ENCODE assay signal across 14 cellular contexts in genomic region chr2:53964237-53964952, GRCh38. TPM values are rescaled to one million over a fixed set of nuclear protein-coding genes. Genes with fewer than 3 reads are reported as not detected.
DNase-seq lines count a peak whose midpoint lies in the region; ATAC-seq, FAIRE-seq and TF ChIP-seq lines count a peak whose summit lies in the region.
"Had no signal": no experiment of that assay in that cellular context is flagged by ENCODE, and none has a peak within 500 bp of the region (broad histone marks: within the 10 kb centered on the region; RNA-seq: fewer than 3 reads in every experiment).

No MANE protein-coding gene starts in this region.

- no peaks in the 10 kb centered on the region for H3K27me3 ChIP-seq in endothelial cell of umbilical vein (ENCODE audit: control insufficient read depth in 2 of 2, insufficient read depth in 2 of 2, low read length in 2 of 2)
- H3K27me3 ChIP-seq: BE2C had no signal

- no peak for FAIRE-seq in endothelial cell of umbilical vein (lab: Jason Lieb, UNC)
- FAIRE-seq: GM19239 had no signal

- dilution Hi-C loops in endothelial cell of umbilical vein (cut with MboI; ENCODE audit: extremely low pct_ligation_motif_present, low sequenced_read_pairs): no loop called here

- POLR2A ChIA-PET in endothelial cell of umbilical vein (lab: Charles Lee): no interaction called here

- no TSS peak for BruUV-seq in endothelial cell of umbilical vein (replicated peaks; lab: Mats Ljungman, UMichigan)

- peaks cover 0 to 2% of the 10 kb centered on the region in 2 experiments for H3K36me3 ChIP-seq in endothelial cell of umbilical vein (ENCODE audit: control insufficient read depth in 2 of 2, extremely low read depth in 1 of 2, insufficient read depth in 2 of 2, low read length in 2 of 2)
- H3K36me3 ChIP-seq: BE2C had no signal

- H2AFZ ChIP-seq in endothelial cell of umbilical vein (ENCODE audit: low read depth, low read length): no peak overlapping the region

- CTCF ChIA-PET in endothelial cell of umbilical vein (lab: Charles Lee): no interaction called here

- peaks cover 1 to 10% of the 10 kb centered on the region in 2 donors for H3K36me3 Mint-ChIP-seq in activated naive CD4-positive, alpha-beta T cell treated with anti-CD3 and anti-CD28 coated beads, Interleukin-2, amount 50 U/mL, for 72 hours

- H4K20me1 ChIP-seq in endothelial cell of umbilical vein (replicated peaks; ENCODE audit: control insufficient read depth, extremely low read depth, insufficient read depth, low read length): no peaks in the 10 kb centered on the region

- H3K9me3 ChIP-seq in endothelial cell of umbilical vein (replicated peaks; ENCODE audit: control insufficient read depth, insufficient read depth, low read length): no peaks in the 10 kb centered on the region
- H3K9me3 ChIP-seq: BE2C, psoas muscle had no signal

- H3K4me3 ChIP-seq in endothelial cell of umbilical vein (replicated peaks in 1 of 3; ENCODE audit: insufficient read depth in 1 of 3, low read depth in 1 of 3, low read length in 3 of 3): no peak overlapping the region
- H3K4me3 ChIP-seq: psoas muscle had no signal

- no peak overlapping the region for H3K9ac ChIP-seq in endothelial cell of umbilical vein (replicated peaks; ENCODE audit: extremely low read depth, insufficient read depth, low read length)

- intact Hi-C loops in endothelial cell of umbilical vein (cut with micrococcal nuclease): loop anchor here (10.0 kb wide), 1 partner anchor 490 kb away; the partner anchor contains the start of gene SPTBN1

- no peak overlapping the region for H3K27ac Mint-ChIP-seq in activated naive CD4-positive, alpha-beta T cell treated with anti-CD3 and anti-CD28 coated beads, Interleukin-2, amount 50 U/mL, for 72 hours

- TF ChIP-seq CTCF in endothelial cell of umbilical vein (IDR thresholded peaks at IDR 0.05; ENCODE audit: extremely low read depth in 1 of 2, insufficient read depth in 1 of 2, low read depth in 1 of 2, low read length in 2 of 2): no peak

- H3K79me2 ChIP-seq in endothelial cell of umbilical vein (ENCODE audit: control insufficient read depth, insufficient read depth, low read length): peaks cover 97% of the 10 kb centered on the region

- peak; percentile 57 to 77 for ATAC-seq in activated naive CD4-positive, alpha-beta T cell treated with anti-CD3 and anti-CD28 coated beads, Interleukin-2, amount 50 U/mL, for 72 hours
- no peak for ATAC-seq in GM21360 (IDR thresholded peaks at IDR 0.05; ENCODE audit: unreplicated experiment)
- ATAC-seq: psoas muscle had no signal

- H3K4me1 ChIP-seq in endothelial cell of umbilical vein (ENCODE audit: control insufficient read depth, extremely low read depth, insufficient read depth, low read length): peaks cover 29% of the 10 kb centered on the region
- H3K4me1 ChIP-seq: BE2C had no signal

- DNase-seq in activated naive CD4-positive, alpha-beta T cell treated with anti-CD3 and anti-CD28 coated beads, Interleukin-2, amount 50 U/mL, for 72 hours (ENCODE audit: low spot score in 2 of 2): peak in 1 of 2 donors; percentile 13
- no peak for DNase-seq in activated naive CD4-positive, alpha-beta T cell treated with Interleukin-2 at 50 U/mL for 16 hours
- DNase-seq in OCI-M1 (lab: John Stamatoyannopoulos, UW) (peak; percentile 37), endothelial cell of umbilical vein (ENCODE audit: low read depth, low spot score) (peak; percentile 15), germinal center (ENCODE audit: low spot score) (no peak), DMS53 treated with DMSO at 0.1 percent for 48 hours (lab: John Stamatoyannopoulos, UW; ENCODE audit: unreplicated experiment) (no peak), HuH-7.5 (ENCODE audit: low spot score) (no peak)
- DNase-seq: activated T-cell treated with anti-CD3 and anti-CD28 coated beads for 4 hours; BE2C; NCI-H774; psoas muscle; stimulated activated CD4-positive, alpha-beta T cell treated with anti-CD3 and anti-CD28 coated beads, Interleukin-2, amount 100 ng/mL, for 48 hours had no signal

- no peak overlapping the region for H3K4me2 ChIP-seq in endothelial cell of umbilical vein (ENCODE audit: insufficient read depth, low read length)

- TF ChIP-seq POLR2A in endothelial cell of umbilical vein (IDR thresholded peaks at IDR 0.05; ENCODE audit: low read depth, low read length): no peak

- H3K27ac ChIP-seq in endothelial cell of umbilical vein (ENCODE audit: insufficient read depth, low read depth, low read length): no peak overlapping the region
- H3K27ac ChIP-seq: psoas muscle had no signal

- no peaks in the 10 kb centered on the region for H3K9me3 Mint-ChIP-seq in activated naive CD4-positive, alpha-beta T cell treated with anti-CD3 and anti-CD28 coated beads, Interleukin-2, amount 50 U/mL, for 72 hours

- H3K9me1 ChIP-seq in endothelial cell of umbilical vein (replicated peaks; ENCODE audit: control insufficient read depth, extremely low read depth, insufficient read depth, low read length): no peaks in the 10 kb centered on the region

TF ChIP-seq in endothelial cell of umbilical vein, 7 proteins besides CTCF, POLR2A, EP300 and RAD21:
- TF ChIP-seq EZH2 (IDR thresholded peaks at IDR 0.05; ENCODE audit: borderline replicate concordance, low read depth, low read length, severe bottlenecking) (no peak), GATA2 (IDR thresholded peaks at IDR 0.05; ENCODE audit: insufficient read depth, insufficient read length, low read depth, low read length) (no peak), MYC (IDR thresholded peaks at IDR 0.05; ENCODE audit: low read depth, low read length) (no peak), JUN (IDR thresholded peaks at IDR 0.05; ENCODE audit: borderline replicate concordance, insufficient read depth, insufficient read length, low read depth) (no peak)

RNA-seq across cellular contexts. Expression of gene PSME4, which starts 6.4 kb away (rescaled TPM):
- 10 to 100 TPM; 28.1 to 63.0 TPM for total RNA-seq in activated naive CD4-positive, alpha-beta T cell treated with anti-CD3 and anti-CD28 coated beads, Interleukin-2, amount 50 U/mL, for 72 hours
- total RNA-seq in endothelial cell of umbilical vein: 82.6 and 83.4 TPM in 2 replicates
- 24.7 TPM in 2 replicates for polyA plus RNA-seq in endothelial cell of umbilical vein
- polyA plus RNA-seq in endothelial cell of umbilical vein (2011; cell fraction: cytosol; rRNA removed): 28.5 and 30.3 TPM in 2 replicates
- 86.5 and 86.7 TPM in 2 replicates for polyA plus RNA-seq in endothelial cell of umbilical vein (2011; cell fraction: nucleus; rRNA removed)
- polyA plus RNA-seq in endothelial cell of umbilical vein (2012): 49.3 and 72.3 TPM in 2 replicates
- polyA minus RNA-seq in endothelial cell of umbilical vein: 63.8 and 69.2 TPM in 2 replicates
- polyA minus RNA-seq in endothelial cell of umbilical vein (2011; cell fraction: cytosol; rRNA and poly(A)+ RNA removed): 37.9 TPM
- polyA minus RNA-seq in endothelial cell of umbilical vein (2011; cell fraction: nucleus; rRNA and poly(A)+ RNA removed): 105 and 142 TPM in 2 replicates

Comparison
In these comparisons a context has a peak if more than half of its experiments do, and no peak if none do; other contexts are left out.
1. DNase-seq: peak in OCI-M1 (single experiment) and endothelial cell of umbilical vein (single experiment); none in activated naive CD4-positive, alpha-beta T cell treated with Interleukin-2 at 50 U/mL for 16 hours (single experiment), germinal center (single experiment), DMS53 treated with DMSO at 0.1 percent for 48 hours (single experiment) and HuH-7.5 (single experiment).